1 cellular context compared by ENCODE assay signal in the genomic region with DNA sequence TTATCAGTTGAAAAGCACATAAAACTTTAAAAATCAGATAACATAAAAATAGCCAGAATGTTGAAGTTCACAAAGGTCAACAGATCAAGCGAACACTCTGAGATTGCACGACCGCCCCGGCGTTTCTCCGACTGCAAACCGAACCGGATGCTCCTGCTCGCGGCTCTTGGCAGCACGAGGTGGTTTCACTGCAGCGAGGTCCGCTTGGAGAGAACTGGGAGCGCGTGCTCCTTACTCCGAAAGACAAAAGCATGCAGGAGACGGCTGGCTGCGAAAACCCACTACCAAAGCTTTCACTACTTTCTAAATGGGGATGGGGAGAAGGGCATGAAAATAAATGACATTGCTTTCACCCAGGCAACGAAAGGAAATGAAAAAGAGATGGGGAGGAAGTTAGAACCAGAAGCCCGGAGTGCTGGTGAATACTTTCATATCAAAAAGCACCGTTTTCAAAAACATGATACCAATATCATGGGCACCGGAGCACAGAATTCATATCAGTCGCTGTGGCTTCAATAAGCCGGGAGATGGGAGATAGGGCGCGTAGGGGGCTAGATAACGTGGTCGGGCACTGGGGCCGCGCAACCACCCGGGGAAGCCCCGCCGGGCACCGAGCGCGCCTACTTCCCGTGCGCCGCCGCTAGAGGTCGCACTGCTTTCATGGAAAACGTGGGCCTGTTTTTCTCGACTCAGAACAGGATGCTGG.
A peak's percentile ranks its signal among the peaks of the same experiment; 100 is the strongest.
TF ChIP-seq lines count a peak whose summit lies in the region.

No MANE protein-coding gene starts in this region.

TF ChIP-seq in SK-N-SH, 30 proteins besides CTCF, POLR2A, EP300 and RAD21 (continued from another document):
- TF ChIP-seq, protein P1, sequence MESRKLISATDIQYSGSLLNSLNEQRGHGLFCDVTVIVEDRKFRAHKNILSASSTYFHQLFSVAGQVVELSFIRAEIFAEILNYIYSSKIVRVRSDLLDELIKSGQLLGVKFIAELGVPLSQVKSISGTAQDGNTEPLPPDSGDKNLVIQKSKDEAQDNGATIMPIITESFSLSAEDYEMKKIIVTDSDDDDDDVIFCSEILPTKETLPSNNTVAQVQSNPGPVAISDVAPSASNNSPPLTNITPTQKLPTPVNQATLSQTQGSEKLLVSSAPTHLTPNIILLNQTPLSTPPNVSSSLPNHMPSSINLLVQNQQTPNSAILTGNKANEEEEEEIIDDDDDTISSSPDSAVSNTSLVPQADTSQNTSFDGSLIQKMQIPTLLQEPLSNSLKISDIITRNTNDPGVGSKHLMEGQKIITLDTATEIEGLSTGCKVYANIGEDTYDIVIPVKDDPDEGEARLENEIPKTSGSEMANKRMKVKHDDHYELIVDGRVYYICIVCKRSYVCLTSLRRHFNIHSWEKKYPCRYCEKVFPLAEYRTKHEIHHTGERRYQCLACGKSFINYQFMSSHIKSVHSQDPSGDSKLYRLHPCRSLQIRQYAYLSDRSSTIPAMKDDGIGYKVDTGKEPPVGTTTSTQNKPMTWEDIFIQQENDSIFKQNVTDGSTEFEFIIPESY (IDR thresholded peaks at IDR 0.05; ENCODE audit: borderline replicate concordance, low read depth) = no peak
- no peak for TF ChIP-seq RFX5 (IDR thresholded peaks at IDR 0.05; ENCODE audit: low read length)
- TF ChIP-seq NFIC (IDR thresholded peaks at IDR 0.05; ENCODE audit: borderline replicate concordance) = no peak; the same call in 1 of the 2 replicates
- no peak for TF ChIP-seq TAF1 (IDR thresholded peaks at IDR 0.05; ENCODE audit: borderline replicate concordance, low read depth, low read length)
- TF ChIP-seq TCF12 (IDR thresholded peaks at IDR 0.05) = no peak
- no peak; the same call in 1 of the 2 replicates for TF ChIP-seq POLR2AphosphoS5 (IDR thresholded peaks at IDR 0.05; ENCODE audit: low read depth, low read length)
- TF ChIP-seq SMC3 (IDR thresholded peaks at IDR 0.05; ENCODE audit: low read depth, low read length) = peak; percentile 81
- peak; percentile 75 for TF ChIP-seq GATA2 (CRISPR knock-in tag; IDR thresholded peaks at IDR 0.05)
- no peak for TF ChIP-seq EZH2phosphoT487 (IDR thresholded peaks at IDR 0.05; ENCODE audit: borderline replicate concordance, low read depth)
- TF ChIP-seq JUND (IDR thresholded peaks at IDR 0.05) = no peak
- TF ChIP-seq, protein P2, sequence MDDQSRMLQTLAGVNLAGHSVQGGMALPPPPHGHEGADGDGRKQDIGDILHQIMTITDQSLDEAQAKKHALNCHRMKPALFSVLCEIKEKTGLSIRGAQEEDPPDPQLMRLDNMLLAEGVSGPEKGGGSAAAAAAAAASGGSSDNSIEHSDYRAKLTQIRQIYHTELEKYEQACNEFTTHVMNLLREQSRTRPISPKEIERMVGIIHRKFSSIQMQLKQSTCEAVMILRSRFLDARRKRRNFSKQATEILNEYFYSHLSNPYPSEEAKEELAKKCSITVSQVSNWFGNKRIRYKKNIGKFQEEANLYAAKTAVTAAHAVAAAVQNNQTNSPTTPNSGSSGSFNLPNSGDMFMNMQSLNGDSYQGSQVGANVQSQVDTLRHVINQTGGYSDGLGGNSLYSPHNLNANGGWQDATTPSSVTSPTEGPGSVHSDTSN (IDR thresholded peaks at IDR 0.05) = no peak
- TF ChIP-seq, protein P3, sequence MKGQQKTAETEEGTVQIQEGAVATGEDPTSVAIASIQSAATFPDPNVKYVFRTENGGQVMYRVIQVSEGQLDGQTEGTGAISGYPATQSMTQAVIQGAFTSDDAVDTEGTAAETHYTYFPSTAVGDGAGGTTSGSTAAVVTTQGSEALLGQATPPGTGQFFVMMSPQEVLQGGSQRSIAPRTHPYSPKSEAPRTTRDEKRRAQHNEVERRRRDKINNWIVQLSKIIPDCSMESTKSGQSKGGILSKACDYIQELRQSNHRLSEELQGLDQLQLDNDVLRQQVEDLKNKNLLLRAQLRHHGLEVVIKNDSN (IDR thresholded peaks at IDR 0.05; ENCODE audit: borderline replicate concordance, low read depth) = no peak
- TF ChIP-seq RXRA (IDR thresholded peaks at IDR 0.05; ENCODE audit: borderline replicate concordance, low read depth) = no peak
- peak; percentile 68 for TF ChIP-seq MXI1 (IDR thresholded peaks at IDR 0.05; ENCODE audit: low read depth, low read length)
- TF ChIP-seq, protein P4, sequence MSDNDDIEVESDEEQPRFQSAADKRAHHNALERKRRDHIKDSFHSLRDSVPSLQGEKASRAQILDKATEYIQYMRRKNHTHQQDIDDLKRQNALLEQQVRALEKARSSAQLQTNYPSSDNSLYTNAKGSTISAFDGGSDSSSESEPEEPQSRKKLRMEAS (IDR thresholded peaks at IDR 0.05; ENCODE audit: low read depth) = peak; percentile 97
- no peak for TF ChIP-seq FOXM1 (IDR thresholded peaks at IDR 0.05; ENCODE audit: low read depth)
- peak; percentile 40; the same call in 1 of the 2 replicates for TF ChIP-seq SIN3A (IDR thresholded peaks at IDR 0.05; ENCODE audit: borderline replicate concordance, low read depth, low read length)
- TF ChIP-seq GABPA (IDR thresholded peaks at IDR 0.05; ENCODE audit: low read depth) = 0 out of 2 replicates have a peak, but pooled peaks have one; percentile 10
- TF ChIP-seq YY1 (IDR thresholded peaks at IDR 0.05; ENCODE audit: low read depth) = no peak
- TF ChIP-seq RCOR1 (IDR thresholded peaks at IDR 0.05; ENCODE audit: low read length) = no peak
- TF ChIP-seq, protein P5, sequence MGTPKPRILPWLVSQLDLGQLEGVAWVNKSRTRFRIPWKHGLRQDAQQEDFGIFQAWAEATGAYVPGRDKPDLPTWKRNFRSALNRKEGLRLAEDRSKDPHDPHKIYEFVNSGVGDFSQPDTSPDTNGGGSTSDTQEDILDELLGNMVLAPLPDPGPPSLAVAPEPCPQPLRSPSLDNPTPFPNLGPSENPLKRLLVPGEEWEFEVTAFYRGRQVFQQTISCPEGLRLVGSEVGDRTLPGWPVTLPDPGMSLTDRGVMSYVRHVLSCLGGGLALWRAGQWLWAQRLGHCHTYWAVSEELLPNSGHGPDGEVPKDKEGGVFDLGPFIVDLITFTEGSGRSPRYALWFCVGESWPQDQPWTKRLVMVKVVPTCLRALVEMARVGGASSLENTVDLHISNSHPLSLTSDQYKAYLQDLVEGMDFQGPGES (IDR thresholded peaks at IDR 0.05; ENCODE audit: low read depth, low read length) = no peak
- no peak for TF ChIP-seq NRF1 (IDR thresholded peaks at IDR 0.05; ENCODE audit: low read depth, low read length)
- TF ChIP-seq MEF2A (IDR thresholded peaks at IDR 0.05; ENCODE audit: borderline replicate concordance, low read depth) = no peak
- TF ChIP-seq FOSL2 (IDR thresholded peaks at IDR 0.05; ENCODE audit: borderline replicate concordance, low read depth) = no peak
- TF ChIP-seq, protein P6, sequence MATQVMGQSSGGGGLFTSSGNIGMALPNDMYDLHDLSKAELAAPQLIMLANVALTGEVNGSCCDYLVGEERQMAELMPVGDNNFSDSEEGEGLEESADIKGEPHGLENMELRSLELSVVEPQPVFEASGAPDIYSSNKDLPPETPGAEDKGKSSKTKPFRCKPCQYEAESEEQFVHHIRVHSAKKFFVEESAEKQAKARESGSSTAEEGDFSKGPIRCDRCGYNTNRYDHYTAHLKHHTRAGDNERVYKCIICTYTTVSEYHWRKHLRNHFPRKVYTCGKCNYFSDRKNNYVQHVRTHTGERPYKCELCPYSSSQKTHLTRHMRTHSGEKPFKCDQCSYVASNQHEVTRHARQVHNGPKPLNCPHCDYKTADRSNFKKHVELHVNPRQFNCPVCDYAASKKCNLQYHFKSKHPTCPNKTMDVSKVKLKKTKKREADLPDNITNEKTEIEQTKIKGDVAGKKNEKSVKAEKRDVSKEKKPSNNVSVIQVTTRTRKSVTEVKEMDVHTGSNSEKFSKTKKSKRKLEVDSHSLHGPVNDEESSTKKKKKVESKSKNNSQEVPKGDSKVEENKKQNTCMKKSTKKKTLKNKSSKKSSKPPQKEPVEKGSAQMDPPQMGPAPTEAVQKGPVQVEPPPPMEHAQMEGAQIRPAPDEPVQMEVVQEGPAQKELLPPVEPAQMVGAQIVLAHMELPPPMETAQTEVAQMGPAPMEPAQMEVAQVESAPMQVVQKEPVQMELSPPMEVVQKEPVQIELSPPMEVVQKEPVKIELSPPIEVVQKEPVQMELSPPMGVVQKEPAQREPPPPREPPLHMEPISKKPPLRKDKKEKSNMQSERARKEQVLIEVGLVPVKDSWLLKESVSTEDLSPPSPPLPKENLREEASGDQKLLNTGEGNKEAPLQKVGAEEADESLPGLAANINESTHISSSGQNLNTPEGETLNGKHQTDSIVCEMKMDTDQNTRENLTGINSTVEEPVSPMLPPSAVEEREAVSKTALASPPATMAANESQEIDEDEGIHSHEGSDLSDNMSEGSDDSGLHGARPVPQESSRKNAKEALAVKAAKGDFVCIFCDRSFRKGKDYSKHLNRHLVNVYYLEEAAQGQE (IDR thresholded peaks at IDR 0.05; ENCODE audit: low read depth, low read length) = no peak
- TF ChIP-seq CHD2 (IDR thresholded peaks at IDR 0.05; ENCODE audit: low read length, partially characterized antibody) = no peak
- TF ChIP-seq, protein P7, sequence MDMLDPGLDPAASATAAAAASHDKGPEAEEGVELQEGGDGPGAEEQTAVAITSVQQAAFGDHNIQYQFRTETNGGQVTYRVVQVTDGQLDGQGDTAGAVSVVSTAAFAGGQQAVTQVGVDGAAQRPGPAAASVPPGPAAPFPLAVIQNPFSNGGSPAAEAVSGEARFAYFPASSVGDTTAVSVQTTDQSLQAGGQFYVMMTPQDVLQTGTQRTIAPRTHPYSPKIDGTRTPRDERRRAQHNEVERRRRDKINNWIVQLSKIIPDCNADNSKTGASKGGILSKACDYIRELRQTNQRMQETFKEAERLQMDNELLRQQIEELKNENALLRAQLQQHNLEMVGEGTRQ (IDR thresholded peaks at IDR 0.05; ENCODE audit: borderline replicate concordance, low read depth, low read length) = no peak
- no peak for TF ChIP-seq ELF1 (IDR thresholded peaks at IDR 0.05)
